In the genomic region with DNA sequence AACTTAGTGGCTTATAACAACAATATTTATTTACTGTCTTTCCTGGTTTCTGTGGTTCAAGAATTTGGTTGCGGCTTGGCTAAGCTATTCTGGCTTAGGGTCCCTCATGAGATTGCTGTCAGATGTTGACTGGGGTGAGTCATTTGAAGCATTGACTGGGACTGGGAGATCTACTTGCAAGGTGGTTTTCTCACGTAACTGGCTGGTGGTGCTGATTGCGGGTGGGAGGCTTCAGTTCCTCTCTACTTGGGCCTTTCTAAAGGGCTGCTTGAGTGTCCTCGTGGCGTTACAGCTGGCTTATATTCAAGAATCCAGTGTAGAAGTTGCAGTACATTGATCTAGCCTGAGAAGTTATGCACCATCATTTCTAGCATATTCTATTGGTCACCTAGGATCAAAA, we compare ENCODE assay signal across 25 cellular contexts.
"Had no signal": no experiment of that assay in that cellular context is flagged by ENCODE, and none has a peak within 500 bp of the region (broad histone marks: within the 10 kb centered on the region; RNA-seq: fewer than 3 reads in every experiment).

No MANE protein-coding gene starts in this region.

- FAIRE-seq: TTC549 had no signal

- ATAC-seq: activated CD8-positive, alpha-beta T cell treated with anti-CD3 and anti-CD28 coated beads for 36 hours; activated T-cell treated with anti-CD3 and anti-CD28 coated beads, Interleukin-2, amount 50 U/mL, for 72 hours; activated T-helper 17 cell treated with anti-CD3 and anti-CD28 coated beads, Interleukin-2, amount 50 U/mL, for 72 hours; PC-3 had no signal

- H3K27me3 ChIP-seq: Peyer's patch, SJCRH30 had no signal

- H3K4me1 ChIP-seq: Peyer's patch, SJCRH30 had no signal

- H3K4me3 ChIP-seq: Peyer's patch, SJCRH30, SK-N-MC had no signal

- H3K36me3 ChIP-seq: Peyer's patch, SJCRH30 had no signal

- H3K27ac ChIP-seq: Peyer's patch, SJCRH30, SK-N-MC had no signal

- H3K9me3 ChIP-seq: Peyer's patch, SJCRH30 had no signal

- DNase-seq: activated CD4-positive, alpha-beta T cell treated with anti-CD3 and anti-CD28 coated beads, Interleukin-2, amount 10 ng/mL, durations not matched to agents 24 days and 14 days; activated CD4-positive, alpha-beta T cell treated with anti-CD3 and anti-CD28 coated beads, Interleukin-2, amount 50 U/mL, for 4 hours; activated CD8-positive, alpha-beta T cell treated with anti-CD3 and anti-CD28 coated beads for 36 hours; activated effector memory CD4-positive, alpha-beta T cell treated with anti-CD3 and anti-CD28 coated beads, Interleukin-2, amount 50 U/mL, for 16 hours; activated naive CD4-positive, alpha-beta T cell; activated naive CD4-positive, alpha-beta T cell treated with anti-CD3 and anti-CD28 coated beads, Interleukin-2, amount 50 U/mL, for 16 hours; activated naive CD8-positive, alpha-beta T cell treated with anti-CD3 and anti-CD28 coated beads for 36 hours; activated T-cell treated with anti-CD3 and anti-CD28 coated beads, Interleukin-2, amount 50 U/mL, for 1 hour; activated T-cell treated with anti-CD3 and anti-CD28 coated beads, Interleukin-2, amount 50 U/mL, for 72 hours; amniotic stem cell; aorta; Kasumi-1; NCI-H1092 treated with DMSO at 0.1 percent for 48 hours; NCI-H1417; NCI-H187 treated with DMSO at 0.1 percent for 48 hours; NCI-H2081; NCI-H2227 treated with DMSO at 0.1 percent for 48 hours; NCI-H446; PC-3; Peyer's patch; Right ventricle myocardium superior had no signal
